In genomic region chr3:39287216-39287858, GRCh38 we compare ENCODE assay signal across 23 cellular contexts. TPM values are rescaled to one million over a fixed set of nuclear protein-coding genes. Genes with fewer than 3 reads are reported as not detected.
DNase-seq lines count a peak whose midpoint lies in the region; ATAC-seq, FAIRE-seq and TF ChIP-seq lines count a peak whose summit lies in the region.
"Had no signal": no experiment of that assay in that cellular context is flagged by ENCODE, and none has a peak within 500 bp of the region (broad histone marks: within the 10 kb centered on the region; RNA-seq: fewer than 3 reads in every experiment).

No MANE protein-coding gene starts in this region.

- H3K4me1 ChIP-seq in Karpas-422 (ENCODE audit: low read length): peaks cover 27% of the 10 kb centered on the region

- no peaks in the 10 kb centered on the region for H3K27me3 ChIP-seq in Karpas-422 (ENCODE audit: low read length)
- H3K27me3 ChIP-seq: dorsolateral prefrontal cortex, left lung, SJSA1 had no signal

- no peak for ATAC-seq in GM21515 (IDR thresholded peaks at IDR 0.05; ENCODE audit: unreplicated experiment)
- ATAC-seq: left lung had no signal

- H3K4me3 ChIP-seq in Karpas-422 (ENCODE audit: low read length): no peak overlapping the region
- H3K4me3 ChIP-seq: dorsolateral prefrontal cortex, left lung, PC-9, SJSA1 had no signal

- no peak for TF ChIP-seq CTCF in nephron progenitor cell (IDR thresholded peaks at IDR 0.05)

- H3K27me3 Mint-ChIP-seq in nephron progenitor cell (ENCODE audit: low read depth, poor library complexity): peaks cover 4% of the 10 kb centered on the region
- H3K27me3 Mint-ChIP-seq: CD4-positive, alpha-beta T cell had no signal

- no peak overlapping the region for H3K4me3 Mint-ChIP-seq in nephron progenitor cell
- H3K4me3 Mint-ChIP-seq: activated naive CD8-positive, alpha-beta T cell treated with anti-CD3 and anti-CD28 coated beads, Interleukin-2, amount 10 ng/mL, durations not matched to agents 7 days and 5 days; CD4-positive, alpha-beta T cell; mesothelial cell of epicardium; T-helper 1 cell treated with Interleukin-12 subunit alpha and Interleukin-12 subunit beta and Interleukin-4 antibody, amounts not matched to agents 30 μg/mL and 1 μg/mL, for 36 hours had no signal

- H3K9ac ChIP-seq in Karpas-422 (ENCODE audit: low read length): no peak overlapping the region

- no peaks in the 10 kb centered on the region for H3K9me3 ChIP-seq in Karpas-422 (ENCODE audit: low read length)
- H3K9me3 ChIP-seq: left lung, SJSA1 had no signal

- no peak for DNase-seq in GM12891 (ENCODE audit: insufficient read length, low spot score)
- peak; percentile 37 for DNase-seq in Karpas-422
- DNase-seq in SHP77 treated with DMSO at 0.1 percent for 48 hours (lab: John Stamatoyannopoulos, UW): peak; percentile 73
- peak; percentile 50 for DNase-seq in myocyte (ENCODE audit: low read depth)
- no peak for DNase-seq in DMS 273 treated with DMSO at 0.1 percent for 48 hours (lab: John Stamatoyannopoulos, UW)
- DNase-seq in nephron progenitor cell: no peak
- DNase-seq: activated effector memory CD4-positive, alpha-beta T cell treated with Interleukin-2 at 50 U/mL for 16 hours; activated naive CD8-positive, alpha-beta T cell treated with anti-CD3 and anti-CD28 coated beads, Interleukin-2, amount 10 ng/mL, durations not matched to agents 7 days and 5 days; CD4-positive, alpha-beta T cell; dorsolateral prefrontal cortex; head of caudate nucleus; left lung; NCI-H1092 treated with DMSO at 0.1 percent for 48 hours; NCI-H526; PC-9 had no signal

- TF ChIP-seq POLR2A in GM12891 (IDR thresholded peaks at IDR 0.05; ENCODE audit: low read depth, low read length): no peak

- no peaks in the 10 kb centered on the region for H4K20me1 ChIP-seq in Karpas-422 (ENCODE audit: insufficient read depth, low read depth, low read length)

- H3K4me1 Mint-ChIP-seq in nephron progenitor cell: peaks cover 49% of the 10 kb centered on the region

- H3K4me2 ChIP-seq in Karpas-422 (ENCODE audit: low read depth, low read length, poor library complexity, severe bottlenecking): no peak overlapping the region
- H3K4me2 ChIP-seq: PC-9 had no signal

- no peak overlapping the region for H2AFZ ChIP-seq in Karpas-422 (ENCODE audit: low read length)
- H2AFZ ChIP-seq: PC-9 had no signal

- FAIRE-seq in GM12891 (lab: Jason Lieb, UNC): peak; percentile 26

- no peaks in the 10 kb centered on the region for H3K36me3 Mint-ChIP-seq in nephron progenitor cell (ENCODE audit: low read depth)
- H3K36me3 Mint-ChIP-seq: activated naive CD8-positive, alpha-beta T cell treated with anti-CD3 and anti-CD28 coated beads, Interleukin-2, amount 10 ng/mL, durations not matched to agents 7 days and 5 days; mesothelial cell of epicardium had no signal

- no peak overlapping the region for H3K27ac Mint-ChIP-seq in nephron progenitor cell
- H3K27ac Mint-ChIP-seq: activated naive CD8-positive, alpha-beta T cell treated with anti-CD3 and anti-CD28 coated beads, Interleukin-2, amount 10 ng/mL, durations not matched to agents 7 days and 5 days; CD4-positive, alpha-beta T cell; mesothelial cell of epicardium had no signal

- no peak overlapping the region for H3K27ac ChIP-seq in Karpas-422 (ENCODE audit: low read length)
- H3K27ac ChIP-seq: dorsolateral prefrontal cortex, left lung, PC-9, SJSA1, VCaP had no signal

- H3K36me3 ChIP-seq in Karpas-422 (ENCODE audit: insufficient read depth, low read length): no peaks in the 10 kb centered on the region
- H3K36me3 ChIP-seq: left lung, SJSA1 had no signal

- H3K9me3 Mint-ChIP-seq in nephron progenitor cell: no peaks in the 10 kb centered on the region
- H3K9me3 Mint-ChIP-seq: activated naive CD8-positive, alpha-beta T cell treated with anti-CD3 and anti-CD28 coated beads, Interleukin-2, amount 10 ng/mL, durations not matched to agents 7 days and 5 days; CD4-positive, alpha-beta T cell; mesothelial cell of epicardium; T-helper 1 cell treated with Interleukin-12 subunit alpha and Interleukin-12 subunit beta and Interleukin-4 antibody, amounts not matched to agents 30 μg/mL and 1 μg/mL, for 36 hours had no signal

- H3K79me2 ChIP-seq in Karpas-422 (ENCODE audit: low read length): no peaks in the 10 kb centered on the region

- no peaks in the 10 kb centered on the region for H3K9me2 ChIP-seq in Karpas-422 (replicated peaks; ENCODE audit: insufficient read depth, low read length)

TF ChIP-seq in GM12891, 5 proteins besides CTCF, POLR2A, EP300 and RAD21:
- TF ChIP-seq PAX5 (IDR thresholded peaks at IDR 0.05; ENCODE audit: insufficient read depth, low read length, severe bottlenecking) (no peak), POLR2AphosphoS5 (IDR thresholded peaks at IDR 0.05; ENCODE audit: low read depth, low read length) (no peak), POU2F2 (IDR thresholded peaks at IDR 0.05; ENCODE audit: low read depth, low read length) (no peak), SPI1 (IDR thresholded peaks at IDR 0.05; ENCODE audit: low read depth, low read length) (no peak), TAF1 (IDR thresholded peaks at IDR 0.05; ENCODE audit: low read depth, low read length) (no peak)

RNA-seq across cellular contexts. Expression of gene CX3CR1, which starts 7.5 kb away (rescaled TPM):
- polyA plus RNA-seq in GM12891 (2012; ENCODE audit: low read depth, missing spikeins): 0.10 TPM
- total RNA-seq in Karpas-422 (2014; rRNA removed; shearing (Covaris generic); ENCODE audit: low replicate concordance): 0.48 TPM in 1 of 2 replicates, not detected in the other
- not detected in 2 replicates for total RNA-seq in myocyte
- polyA plus RNA-seq in myocyte (2012): 0.39 TPM
- total RNA-seq: H4, PC-9, SJSA1 had no signal
- polyA plus RNA-seq: neural cell had no signal

RNA-seq across cellular contexts. Expression of gene CCR8, which starts 42.2 kb away (rescaled TPM):
- 4.6 TPM for polyA plus RNA-seq in GM12891 (2012; ENCODE audit: low read depth, missing spikeins)
- total RNA-seq in Karpas-422 (2014; rRNA removed; shearing (Covaris generic); ENCODE audit: low replicate concordance): not detected in 2 replicates
- total RNA-seq in myocyte: not detected in 2 replicates
- not detected for polyA plus RNA-seq in myocyte (2012)
- total RNA-seq: H4, mesothelial cell of epicardium, PC-9, SJSA1, temporal lobe had no signal
- polyA plus RNA-seq: neural cell had no signal

Comparison
In these comparisons a context has a peak if more than half of its experiments do, and no peak if none do; other contexts are left out.
1. DNase-seq: peak in Karpas-422 (single experiment), SHP77 treated with DMSO at 0.1 percent for 48 hours (single experiment) and myocyte (single experiment); none in GM12891 (single experiment), DMS 273 treated with DMSO at 0.1 percent for 48 hours (single experiment) and nephron progenitor cell (single experiment).